Comparison of ENCODE assay signal across 8 cellular contexts in genomic region chr1:153976819-153977249, GRCh38. TPM values are rescaled to one million over a fixed set of nuclear protein-coding genes. Genes with fewer than 3 reads are reported as not detected.
DNase-seq lines count a peak whose midpoint lies in the region; ATAC-seq lines count a peak whose summit lies in the region.

No MANE protein-coding gene starts in this region.

- H3K4me3 Mint-ChIP-seq in activated naive CD8-positive, alpha-beta T cell, result peak overlapping the region; percentile 97

- H3K36me3 Mint-ChIP-seq in activated naive CD8-positive, alpha-beta T cell, result peaks cover 5% of the 10 kb centered on the region

- H3K27me3 Mint-ChIP-seq in activated naive CD8-positive, alpha-beta T cell, result no peaks in the 10 kb centered on the region

- H3K27me3 ChIP-seq in iPS-20b (ENCODE audit: insufficient read depth, low read length) (no peaks in the 10 kb centered on the region), subcutaneous abdominal adipose tissue (ENCODE audit: control insufficient read depth in 5 of 5, insufficient read depth in 4 of 5, low read length in 5 of 5) (no peaks in the 10 kb centered on the region)

- H3K4me1 Mint-ChIP-seq in activated naive CD8-positive, alpha-beta T cell (ENCODE audit: low read depth), result peaks cover 44% of the 10 kb centered on the region

- H3K9me3 Mint-ChIP-seq in activated naive CD8-positive, alpha-beta T cell (ENCODE audit: low read depth), result no peaks in the 10 kb centered on the region

- H3K4me1 ChIP-seq in iPS-20b (ENCODE audit: insufficient read depth, low read length), result no peaks in the 10 kb centered on the region; the same call in 1 of the 2 replicates
- peaks cover 0 to 35% (median 25%) of the 10 kb centered on the region in 5 donors for H3K4me1 ChIP-seq in subcutaneous abdominal adipose tissue (ENCODE audit: control insufficient read depth in 5 of 5, insufficient read depth in 5 of 5, low read length in 5 of 5)

- H3K36me3 ChIP-seq in iPS-20b (ENCODE audit: insufficient read depth, low read depth, low read length), result peaks cover 53% of the 10 kb centered on the region
- peaks cover 5 to 32% (median 29%) of the 10 kb centered on the region in 5 donors for H3K36me3 ChIP-seq in subcutaneous abdominal adipose tissue (ENCODE audit: control insufficient read depth in 5 of 5, insufficient read depth in 5 of 5, low read length in 5 of 5)

- no peak for ATAC-seq in HG03354 (IDR thresholded peaks at IDR 0.05; ENCODE audit: poor library complexity, severe bottlenecking, unreplicated experiment)

- DNase-seq in NCI-H82 (lab: John Stamatoyannopoulos, UW) (peak; percentile 63), NCI-H82 treated with DMSO at 0.1 percent for 48 hours (lab: John Stamatoyannopoulos, UW; ENCODE audit: unreplicated experiment) (no peak), hepatic stellate cell (ENCODE audit: low spot score) (no peak), occipital lobe (lab: John Stamatoyannopoulos, UW) (no peak)

- H3K27ac ChIP-seq in iPS-20b (ENCODE audit: low read length) (peak overlapping the region; percentile 11), subcutaneous abdominal adipose tissue (ENCODE audit: low read depth, low read length) (peak overlapping the region; percentile 83)

- H3K9me3 ChIP-seq in iPS-20b (ENCODE audit: insufficient read depth, low read depth, low read length) (no peaks in the 10 kb centered on the region), subcutaneous abdominal adipose tissue (ENCODE audit: control insufficient read depth in 5 of 5, low read length in 5 of 5) (no peaks in the 10 kb centered on the region)

- H3K9ac ChIP-seq in iPS-20b (ENCODE audit: low read depth, low read length) (peak overlapping the region; percentile 90), subcutaneous abdominal adipose tissue (ENCODE audit: low read length in 5 of 5) (peak overlapping the region; percentile 89 to 99 (median 97))

- H3K4me3 ChIP-seq in iPS-20b (ENCODE audit: low read length) (peak overlapping the region; percentile 85), subcutaneous abdominal adipose tissue (ENCODE audit: low read depth in 1 of 5, low read length in 5 of 5) (peak overlapping the region; percentile 81 to 97 (median 96))

- peak overlapping the region; percentile 98 for H3K27ac Mint-ChIP-seq in activated naive CD8-positive, alpha-beta T cell

RNA-seq across cellular contexts. Expression of gene JTB, which starts 0.6 kb away (rescaled TPM):
- 43.0 TPM for total RNA-seq in occipital lobe

RNA-seq across cellular contexts. Expression of gene CREB3L4, which starts 9.1 kb away (rescaled TPM):
- 7.2 TPM for total RNA-seq in occipital lobe

RNA-seq across cellular contexts. Expression of gene RAB13, which starts 9.3 kb away (rescaled TPM):
- 7.0 TPM for total RNA-seq in occipital lobe

RNA-seq across cellular contexts. Expression of gene SLC39A1, which starts 13.5 kb away (rescaled TPM):
- total RNA-seq in occipital lobe, result 30.9 TPM

RNA-seq across cellular contexts. Expression of gene RPS27, which starts 13.7 kb away (rescaled TPM):
- 2,161 TPM for total RNA-seq in occipital lobe
